ENCODE assay signal across 12 cellular contexts in genomic region chr13:51154029-51154555, GRCh38. TPM values are rescaled to one million over a fixed set of nuclear protein-coding genes. Genes with fewer than 3 reads are reported as not detected.
DNase-seq lines count a peak whose midpoint lies in the region; ATAC-seq and TF ChIP-seq lines count a peak whose summit lies in the region.
"Had no signal": no experiment of that assay in that cellular context is flagged by ENCODE, and none has a peak within 500 bp of the region (broad histone marks: within the 10 kb centered on the region; RNA-seq: fewer than 3 reads in every experiment).

No MANE protein-coding gene starts in this region.

- no peak overlapping the region for H3K4me2 ChIP-seq in PC-3 (ENCODE audit: low read length)

- DNase-seq in right cardiac atrium (no peak), right atrium auricular region (ENCODE audit: low spot score) (no peak), WTC11 (ENCODE audit: low spot score) (no peak), fibroblast of villous mesenchyme (ENCODE audit: low read depth) (peak; percentile 67), aorta (no peak), PC-3 (no peak)
- DNase-seq: heart left ventricle, midbrain had no signal

- H3K4me3 Mint-ChIP-seq in WTC11 = no peak overlapping the region

- POLR2A ChIA-PET in WTC11 (lab: Charles Lee) (interaction anchor here (0.6 to 0.9 kb wide), 3 partner anchors 15 to 1037 kb away, joined by 3 to 11 read pairs (median 8); no protein-coding TSS in a partner anchor), PC-3 (lab: Charles Lee; ENCODE audit: unreplicated experiment) (no interaction called here)

- no peaks in the 10 kb centered on the region for H3K36me3 ChIP-seq in right atrium auricular region
- H3K36me3 ChIP-seq in aorta (ENCODE audit: control insufficient read depth in 1 of 2, insufficient read depth in 2 of 2, low read length in 1 of 2) = no peaks in the 10 kb centered on the region
- no peaks in the 10 kb centered on the region for H3K36me3 ChIP-seq in PC-3 (ENCODE audit: low read depth, low read length)
- H3K36me3 ChIP-seq: cardiac muscle cell, heart left ventricle had no signal

- H3K27me3 ChIP-seq in right cardiac atrium (ENCODE audit: control insufficient read depth, insufficient read depth) (no peaks in the 10 kb centered on the region), right atrium auricular region (no peaks in the 10 kb centered on the region), aorta (ENCODE audit: control insufficient read depth in 1 of 2, insufficient read depth in 2 of 2, low read length in 1 of 2) (no peaks in the 10 kb centered on the region), PC-3 (ENCODE audit: low read length) (peaks cover 17% of the 10 kb centered on the region)
- H3K27me3 ChIP-seq: cardiac muscle cell had no signal

- H3K4me3 ChIP-seq in right cardiac atrium (ENCODE audit: low read length) = no peak overlapping the region
- H3K4me3 ChIP-seq in right atrium auricular region = no peak overlapping the region
- H3K4me3 ChIP-seq in fibroblast of villous mesenchyme (ENCODE audit: low read depth, low read length) = no peak overlapping the region
- H3K4me3 ChIP-seq in aorta (ENCODE audit: low read length in 2 of 2) = no peak overlapping the region
- H3K4me3 ChIP-seq in PC-3 (ENCODE audit: low read length) = no peak overlapping the region
- H3K4me3 ChIP-seq: cardiac muscle cell, heart left ventricle had no signal

- CTCF ChIA-PET in WTC11 (lab: Charles Lee) = interaction anchor here (0.6 to 1.6 kb wide), 4 partner anchors 29 to 728 kb away, joined by 4 to 15 read pairs (median 5); no protein-coding TSS in a partner anchor
- CTCF ChIA-PET in PC-3 (lab: Charles Lee) = interaction anchor here (0.6 kb wide), 1 partner anchor 693 kb away, joined by 7 read pairs; no protein-coding TSS in a partner anchor

- no peaks in the 10 kb centered on the region; the same call in 1 of the 2 replicates for H3K9me2 ChIP-seq in PC-3 (replicated peaks; ENCODE audit: low read length)

- no peak for TF ChIP-seq CTCF in right atrium auricular region (IDR thresholded peaks at IDR 0.05)
- TF ChIP-seq CTCF in WTC11 (IDR thresholded peaks at IDR 0.05) = no peak
- TF ChIP-seq CTCF in fibroblast of villous mesenchyme (IDR thresholded peaks at IDR 0.05; ENCODE audit: insufficient read depth, low read depth, low read length) = no peak
- no peak for TF ChIP-seq CTCF in PC-3 (conservative IDR thresholded peaks at IDR 0.05; ENCODE audit: low read depth, low read length)

- H3K36me3 Mint-ChIP-seq in WTC11 = peaks cover 11% of the 10 kb centered on the region

- no peaks in the 10 kb centered on the region for H3K4me1 ChIP-seq in right cardiac atrium (ENCODE audit: control insufficient read depth, insufficient read depth, low read length)
- no peaks in the 10 kb centered on the region for H3K4me1 ChIP-seq in right atrium auricular region
- no peaks in the 10 kb centered on the region for H3K4me1 ChIP-seq in aorta (ENCODE audit: control insufficient read depth in 1 of 2, insufficient read depth in 2 of 2, low read length in 2 of 2)
- H3K4me1 ChIP-seq in PC-3 (ENCODE audit: insufficient read depth, low read length) = no peaks in the 10 kb centered on the region

- 63% methylated on average over 7 of the region's 7 CpGs for WGBS in right cardiac atrium
- WGBS in aorta, 2 donors = 56 to 65% methylated on average over 7 of the region's 7 CpGs

- BruUV-seq in PC-3 (replicated peaks; lab: Mats Ljungman, UMichigan) = no TSS peak

- no peak overlapping the region for H3K27ac ChIP-seq in right cardiac atrium (ENCODE audit: low read length)
- H3K27ac ChIP-seq in right atrium auricular region = no peak overlapping the region
- H3K27ac ChIP-seq in aorta (ENCODE audit: low read depth in 1 of 2, low read length in 2 of 2) = no peak overlapping the region
- H3K27ac ChIP-seq in PC-3 (ENCODE audit: low read length) = no peak overlapping the region
- H3K27ac ChIP-seq: cardiac muscle cell, heart left ventricle, RWPE1 had no signal

- H3K27me3 Mint-ChIP-seq in WTC11 (ENCODE audit: low read depth) = no peaks in the 10 kb centered on the region; the same call in 1 of the 2 replicates

- H3K9me3 ChIP-seq in right cardiac atrium (ENCODE audit: control insufficient read depth, low read length) (no peaks in the 10 kb centered on the region), right atrium auricular region (no peaks in the 10 kb centered on the region), aorta (ENCODE audit: control insufficient read depth, low read length) (peaks cover 1% of the 10 kb centered on the region), PC-3 (ENCODE audit: low read length) (no peaks in the 10 kb centered on the region)
- H3K9me3 ChIP-seq: heart left ventricle had no signal

- H3K9ac ChIP-seq in PC-3 (ENCODE audit: low read length) = no peak overlapping the region

- H3F3A ChIP-seq in PC-3 (ENCODE audit: low read length, unreplicated experiment) = no peaks in the 10 kb centered on the region

- H2AFZ ChIP-seq in PC-3 (ENCODE audit: low read length) = no peak overlapping the region

- H4K20me1 ChIP-seq in PC-3 (ENCODE audit: low read length) = no peaks in the 10 kb centered on the region

- peak overlapping the region; percentile 2 for H3K27ac Mint-ChIP-seq in WTC11

- ATAC-seq in right cardiac atrium (peak; percentile 26 to 56), WTC11 (no peak), aorta (ENCODE audit: low FRiP score) (peak; percentile 40), HG03196 (IDR thresholded peaks at IDR 0.05; ENCODE audit: unreplicated experiment) (no peak), GM19452 (IDR thresholded peaks at IDR 0.05; ENCODE audit: unreplicated experiment) (no peak), PC-3 (no peak)

- H3K4me1 Mint-ChIP-seq in WTC11 = peaks cover 79% of the 10 kb centered on the region

- intact Hi-C loops in right cardiac atrium (cut with DNase I) (loop anchor here in 1 of 4 donors (5.0 kb wide), 1 partner anchor 133 kb away; no protein-coding TSS in a partner anchor), aorta (cut with DNase I) (no loop called here), PC-3 (cut with micrococcal nuclease) (no loop called here)

- no peaks in the 10 kb centered on the region for H3K79me2 ChIP-seq in PC-3 (ENCODE audit: low read length)

- peaks cover 11% of the 10 kb centered on the region for H3K9me3 Mint-ChIP-seq in WTC11

TF ChIP-seq in WTC11, 78 proteins besides CTCF, POLR2A, EP300 and RAD21:
- TF ChIP-seq FOXK1 (CRISPR knock-in tag; IDR thresholded peaks at IDR 0.05) = no peak
- TF ChIP-seq JAZF1 (CRISPR knock-in tag; IDR thresholded peaks at IDR 0.05) = no peak
- peak; percentile 35; the same call in 1 of the 2 replicates for TF ChIP-seq NFE2L1 (CRISPR knock-in tag; IDR thresholded peaks at IDR 0.05)
- TF ChIP-seq ERG (CRISPR knock-in tag; IDR thresholded peaks at IDR 0.05) = no peak
- no peak for TF ChIP-seq ZNF263 (CRISPR knock-in tag; IDR thresholded peaks at IDR 0.05; ENCODE audit: low read depth)
- TF ChIP-seq ZNF396 (CRISPR knock-in tag; IDR thresholded peaks at IDR 0.05; ENCODE audit: borderline replicate concordance) = no peak

RNA-seq across cellular contexts. Expression of gene C13orf42, which starts 43.0 kb away (rescaled TPM):
- total RNA-seq in right cardiac atrium = not detected
- polyA plus RNA-seq in right cardiac atrium = not detected
- not detected for total RNA-seq in right atrium auricular region
- total RNA-seq in WTC11 (2021) = 6.3 to 8.2 TPM (median 7.0 TPM) in 3 replicates
- not detected in 2 replicates for total RNA-seq in fibroblast of villous mesenchyme
- not detected for total RNA-seq in aorta
- not detected for polyA plus RNA-seq in aorta
- total RNA-seq in PC-3 (2014; rRNA removed) = not detected in 2 replicates
- total RNA-seq: cardiac muscle cell, heart left ventricle had no signal
- polyA plus RNA-seq: cardiac muscle cell, heart left ventricle had no signal

Comparison
In these comparisons a context has a peak if more than half of its experiments do, and no peak if none do; other contexts are left out.
1. ATAC-seq: peak in right cardiac atrium (2 of 2) and aorta (single experiment); none in WTC11 (single experiment), HG03196 (single experiment), GM19452 (single experiment) and PC-3 (single experiment).